ENCODE assay signal across 1 cellular context in the genomic region with DNA sequence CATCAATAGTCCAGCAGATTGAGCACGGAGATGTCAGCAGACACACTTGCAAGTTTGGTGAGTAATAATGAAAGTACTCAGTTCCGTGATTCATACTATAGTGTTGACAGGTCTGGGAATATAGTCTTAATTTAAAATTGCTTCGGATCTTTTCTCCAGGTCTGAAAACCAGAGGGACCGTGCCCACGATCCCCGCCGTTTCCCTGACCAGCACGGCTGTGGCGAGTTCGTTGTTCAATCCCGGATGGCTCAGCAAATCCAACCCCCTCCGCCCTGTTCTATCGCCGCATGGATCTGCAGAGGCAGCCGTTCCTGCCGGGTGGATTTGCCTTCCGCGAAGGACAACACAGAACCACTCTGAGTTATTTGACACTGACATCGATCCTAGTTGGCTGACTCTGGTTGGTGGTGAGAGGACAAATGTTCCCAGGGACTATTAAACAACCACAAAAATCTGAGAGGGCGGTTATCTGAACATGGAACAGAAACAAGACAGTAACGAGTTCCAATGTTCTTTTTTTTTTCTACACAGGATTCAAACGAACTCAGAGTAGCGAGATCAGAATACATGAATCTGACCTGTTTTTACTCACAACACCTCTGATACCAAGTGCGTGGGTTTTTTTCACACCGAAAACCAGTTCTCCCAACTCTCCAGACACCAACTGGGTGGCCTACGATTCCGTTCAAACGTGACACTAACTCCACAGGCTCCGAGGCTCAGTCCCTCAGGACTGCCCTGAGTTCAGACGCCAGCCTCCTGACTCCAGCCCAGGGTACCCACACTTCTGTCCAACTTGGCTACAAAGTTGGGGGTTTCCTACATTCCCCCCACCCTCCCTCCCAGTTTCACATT.
A peak's percentile ranks its signal among the peaks of the same experiment; 100 is the strongest.
TF ChIP-seq lines count a peak whose summit lies in the region.

No MANE protein-coding gene starts in this region.

TF ChIP-seq in K562, 482 proteins besides CTCF, POLR2A, EP300 and RAD21 (continued from another document and continues in another):
- TF ChIP-seq CC2D1A (IDR thresholded peaks at IDR 0.05) (no peak), NR2C2 (CRISPR knock-in tag; IDR thresholded peaks at IDR 0.05) (no peak), NR2C2 (tag; IDR thresholded peaks at IDR 0.05) (peak; percentile 41; the same call in 1 of the 2 replicates), ZNF175 (CRISPR knock-in tag; IDR thresholded peaks at IDR 0.05; ENCODE audit: low read depth) (no peak), MAZ (CRISPR knock-in tag; conservative IDR thresholded peaks at IDR 0.05 in 1 of 2, IDR thresholded peaks at IDR 0.05 in 1 of 2) (peak in 1 of 2 experiments; percentile 76; a peak in 2 of 4 replicates), ETV1 (tag; conservative IDR thresholded peaks at IDR 0.05; ENCODE audit: low read depth) (peak; percentile 28; the same call in 1 of the 2 replicates), GTF2A2 (tag; IDR thresholded peaks at IDR 0.05) (no peak), L3MBTL2 (IDR thresholded peaks at IDR 0.05) (peak; percentile 98), ZBTB11 (CRISPR knock-in tag; IDR thresholded peaks at IDR 0.05) (peak in 1 of 3 experiments; percentile 18; a peak in 1 of 6 replicates), TARDBP (IDR thresholded peaks at IDR 0.05) (no peak), FOXP4 (CRISPR knock-in tag; IDR thresholded peaks at IDR 0.05; ENCODE audit: borderline replicate concordance) (no peak), ATF3 (IDR thresholded peaks at IDR 0.05) (no peak; the same call in 1 of the 2 replicates), ATF3 (CRISPR knock-in tag; conservative IDR thresholded peaks at IDR 0.05) (no peak), ZNF785 (CRISPR knock-in tag; IDR thresholded peaks at IDR 0.05) (no peak), CBX8 (IDR thresholded peaks at IDR 0.05; ENCODE audit: borderline replicate concordance, extremely low read depth, low read depth, low read length, poor library complexity, severe bottlenecking) (peak; percentile 98), BMI1 (IDR thresholded peaks at IDR 0.05; ENCODE audit: low read length) (0 out of 2 replicates have a peak, but pooled peaks have one; percentile 12), ZNF146 (CRISPR knock-in tag; IDR thresholded peaks at IDR 0.05; ENCODE audit: unreplicated experiment) (no peak), SNIP1 (IDR thresholded peaks at IDR 0.05; ENCODE audit: low read depth) (no peak), KDM5B (IDR thresholded peaks at IDR 0.05; ENCODE audit: insufficient replicate concordance, low read depth, low read length) (peak; percentile 13), NFRKB (IDR thresholded peaks at IDR 0.05; ENCODE audit: low read depth) (no peak), RCOR1 (IDR thresholded peaks at IDR 0.05; ENCODE audit: borderline replicate concordance in 1 of 2, low read depth in 2 of 2, low read length in 2 of 2) (no peak), ZNF77 (CRISPR knock-in tag; IDR thresholded peaks at IDR 0.05) (no peak), ARID1B (IDR thresholded peaks at IDR 0.05) (no peak), ZNF239 (CRISPR knock-in tag; IDR thresholded peaks at IDR 0.05) (no peak), CBX3 (IDR thresholded peaks at IDR 0.05; ENCODE audit: borderline replicate concordance in 1 of 2, low read length in 2 of 2) (no peak), MTF1 (CRISPR knock-in tag; IDR thresholded peaks at IDR 0.05; ENCODE audit: borderline replicate concordance) (no peak), CBX2 (IDR thresholded peaks at IDR 0.05; ENCODE audit: insufficient read depth, low read length, poor library complexity, severe bottlenecking) (peak; percentile 95), ZBTB43 (CRISPR knock-in tag; IDR thresholded peaks at IDR 0.05) (no peak), NR0B1 (IDR thresholded peaks at IDR 0.05; ENCODE audit: partially characterized antibody) (no peak), TEAD1 (CRISPR knock-in tag; IDR thresholded peaks at IDR 0.05) (no peak), MEIS2 (IDR thresholded peaks at IDR 0.05; ENCODE audit: partially characterized antibody) (peak; percentile 61), NFE2L1 (tag; IDR thresholded peaks at IDR 0.05; ENCODE audit: borderline replicate concordance, low read depth) (no peak), PBX2 (CRISPR knock-in tag; IDR thresholded peaks at IDR 0.05; ENCODE audit: low read depth) (no peak), PBX2 (tag; conservative IDR thresholded peaks at IDR 0.05; ENCODE audit: low read depth) (peak; percentile 54; the same call in 1 of the 2 replicates), ZNF263 (CRISPR knock-in tag; IDR thresholded peaks at IDR 0.05; ENCODE audit: borderline replicate concordance) (0 out of 2 replicates have a peak, but pooled peaks have one; percentile 10)
- TF ChIP-seq, protein P1, sequence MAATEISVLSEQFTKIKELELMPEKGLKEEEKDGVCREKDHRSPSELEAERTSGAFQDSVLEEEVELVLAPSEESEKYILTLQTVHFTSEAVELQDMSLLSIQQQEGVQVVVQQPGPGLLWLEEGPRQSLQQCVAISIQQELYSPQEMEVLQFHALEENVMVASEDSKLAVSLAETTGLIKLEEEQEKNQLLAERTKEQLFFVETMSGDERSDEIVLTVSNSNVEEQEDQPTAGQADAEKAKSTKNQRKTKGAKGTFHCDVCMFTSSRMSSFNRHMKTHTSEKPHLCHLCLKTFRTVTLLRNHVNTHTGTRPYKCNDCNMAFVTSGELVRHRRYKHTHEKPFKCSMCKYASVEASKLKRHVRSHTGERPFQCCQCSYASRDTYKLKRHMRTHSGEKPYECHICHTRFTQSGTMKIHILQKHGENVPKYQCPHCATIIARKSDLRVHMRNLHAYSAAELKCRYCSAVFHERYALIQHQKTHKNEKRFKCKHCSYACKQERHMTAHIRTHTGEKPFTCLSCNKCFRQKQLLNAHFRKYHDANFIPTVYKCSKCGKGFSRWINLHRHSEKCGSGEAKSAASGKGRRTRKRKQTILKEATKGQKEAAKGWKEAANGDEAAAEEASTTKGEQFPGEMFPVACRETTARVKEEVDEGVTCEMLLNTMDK (IDR thresholded peaks at IDR 0.05; ENCODE audit: borderline replicate concordance, insufficient read depth, low read depth, low read length, poor library complexity, severe bottlenecking) = no peak
- TF ChIP-seq, protein P2, sequence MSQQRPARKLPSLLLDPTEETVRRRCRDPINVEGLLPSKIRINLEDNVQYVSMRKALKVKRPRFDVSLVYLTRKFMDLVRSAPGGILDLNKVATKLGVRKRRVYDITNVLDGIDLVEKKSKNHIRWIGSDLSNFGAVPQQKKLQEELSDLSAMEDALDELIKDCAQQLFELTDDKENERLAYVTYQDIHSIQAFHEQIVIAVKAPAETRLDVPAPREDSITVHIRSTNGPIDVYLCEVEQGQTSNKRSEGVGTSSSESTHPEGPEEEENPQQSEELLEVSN (IDR thresholded peaks at IDR 0.05; ENCODE audit: borderline replicate concordance in 1 of 2, extremely low read depth in 1 of 2, insufficient read depth in 1 of 2, insufficient read length in 1 of 2, low read depth in 1 of 2, low read length in 1 of 2, poor library complexity in 1 of 2, severe bottlenecking in 1 of 2) = peak; percentile 81 to 91
- TF ChIP-seq, protein P3, sequence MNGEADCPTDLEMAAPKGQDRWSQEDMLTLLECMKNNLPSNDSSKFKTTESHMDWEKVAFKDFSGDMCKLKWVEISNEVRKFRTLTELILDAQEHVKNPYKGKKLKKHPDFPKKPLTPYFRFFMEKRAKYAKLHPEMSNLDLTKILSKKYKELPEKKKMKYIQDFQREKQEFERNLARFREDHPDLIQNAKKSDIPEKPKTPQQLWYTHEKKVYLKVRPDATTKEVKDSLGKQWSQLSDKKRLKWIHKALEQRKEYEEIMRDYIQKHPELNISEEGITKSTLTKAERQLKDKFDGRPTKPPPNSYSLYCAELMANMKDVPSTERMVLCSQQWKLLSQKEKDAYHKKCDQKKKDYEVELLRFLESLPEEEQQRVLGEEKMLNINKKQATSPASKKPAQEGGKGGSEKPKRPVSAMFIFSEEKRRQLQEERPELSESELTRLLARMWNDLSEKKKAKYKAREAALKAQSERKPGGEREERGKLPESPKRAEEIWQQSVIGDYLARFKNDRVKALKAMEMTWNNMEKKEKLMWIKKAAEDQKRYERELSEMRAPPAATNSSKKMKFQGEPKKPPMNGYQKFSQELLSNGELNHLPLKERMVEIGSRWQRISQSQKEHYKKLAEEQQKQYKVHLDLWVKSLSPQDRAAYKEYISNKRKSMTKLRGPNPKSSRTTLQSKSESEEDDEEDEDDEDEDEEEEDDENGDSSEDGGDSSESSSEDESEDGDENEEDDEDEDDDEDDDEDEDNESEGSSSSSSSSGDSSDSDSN (IDR thresholded peaks at IDR 0.05; ENCODE audit: borderline replicate concordance in 1 of 2, low read depth in 2 of 2, low read length in 2 of 2) = 0 out of 4 replicates have a peak, but pooled peaks of 1 of the 2 experiments have one; percentile 24
